ENCODE assay signal across 27 cellular contexts in the genomic region with DNA sequence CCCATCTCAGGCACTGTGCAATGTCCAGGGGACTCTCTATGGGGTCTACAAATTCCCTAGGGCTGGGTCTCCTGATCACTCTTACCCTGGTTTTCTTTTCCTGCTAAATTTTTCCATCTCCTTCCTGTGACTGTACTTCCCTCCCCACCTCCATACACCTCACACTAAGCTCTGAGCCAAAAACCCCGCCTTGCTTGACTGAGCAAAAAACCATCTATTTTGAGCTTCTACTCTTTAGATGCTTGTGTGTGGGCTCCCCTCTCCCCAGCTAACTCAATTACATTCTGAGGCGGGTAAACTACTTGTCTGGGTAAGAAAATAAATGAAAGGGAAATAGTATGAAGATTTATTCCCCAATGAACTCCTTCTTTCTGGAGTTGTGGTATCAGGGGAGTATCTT.
"Had no signal": no experiment of that assay in that cellular context is flagged by ENCODE, and none has a peak within 500 bp of the region (broad histone marks: within the 10 kb centered on the region; RNA-seq: fewer than 3 reads in every experiment).

No MANE protein-coding gene starts in this region.

- H3K27ac ChIP-seq: epithelial cell of prostate, foreskin keratinocyte, gastroesophageal sphincter, neutrophil, parathyroid adenoma, sigmoid colon, stomach, thoracic aorta, tibial nerve, upper lobe of right lung, vagina had no signal

- ATAC-seq: esophagus mucosa; foreskin keratinocyte; gastroesophageal sphincter; mucosa of descending colon; natural killer cell treated with Interleukin-12 subunit alpha and Interleukin-12 subunit beta and Interleukin-15 and Interleukin-18, amount 100 ng/mL, for 72 hours; right cardiac atrium; stimulated activated effector memory CD8-positive, alpha-beta T cell treated with anti-CD3 and anti-CD28 coated beads, Interleukin-12 subunit alpha, Interleukin-12 subunit beta, amount 100 ng/mL, for 72 hours; upper lobe of right lung had no signal

- H3K27me3 ChIP-seq: neutrophil, sigmoid colon, tibial nerve, upper lobe of right lung, vagina had no signal

- H3K36me3 ChIP-seq: gastroesophageal sphincter, neutrophil, sigmoid colon, stomach, thoracic aorta, tibial nerve, upper lobe of right lung, vagina had no signal

- H3K9me3 ChIP-seq: neutrophil, upper lobe of right lung, vagina had no signal

- DNase-seq: cerebellar nuclear complex; effector CD8-positive, alpha-beta T cell; endodermal cell; foreskin keratinocyte; immature natural killer cell; mucosa of descending colon; naive B cell; right cardiac atrium; sigmoid colon; stimulated activated CD4-positive, alpha-beta T cell treated with anti-CD3 and anti-CD28 coated beads, Interleukin-2, amount 100 ng/mL, for 24 hours; stimulated activated CD4-positive, alpha-beta T cell treated with anti-CD3 and anti-CD28 coated beads, Interleukin-4, amount 100 ng/mL, for 24 hours; stimulated activated naive CD4-positive, alpha-beta T cell treated with Interleukin-2 at 50 U/mL for 16 hours; stomach; upper lobe of right lung had no signal

- FAIRE-seq: keratinocyte had no signal

- H3K4me1 ChIP-seq: foreskin keratinocyte, gastroesophageal sphincter, parathyroid adenoma, sigmoid colon, stomach, tibial nerve, upper lobe of right lung, vagina had no signal

- H3K4me3 ChIP-seq: dorsolateral prefrontal cortex, gastroesophageal sphincter, lung, mucosa of descending colon, sigmoid colon, stomach, thoracic aorta, tibial nerve, upper lobe of right lung, vagina had no signal
